Comparison of ENCODE assay signal across 20 cellular contexts in the genomic region with DNA sequence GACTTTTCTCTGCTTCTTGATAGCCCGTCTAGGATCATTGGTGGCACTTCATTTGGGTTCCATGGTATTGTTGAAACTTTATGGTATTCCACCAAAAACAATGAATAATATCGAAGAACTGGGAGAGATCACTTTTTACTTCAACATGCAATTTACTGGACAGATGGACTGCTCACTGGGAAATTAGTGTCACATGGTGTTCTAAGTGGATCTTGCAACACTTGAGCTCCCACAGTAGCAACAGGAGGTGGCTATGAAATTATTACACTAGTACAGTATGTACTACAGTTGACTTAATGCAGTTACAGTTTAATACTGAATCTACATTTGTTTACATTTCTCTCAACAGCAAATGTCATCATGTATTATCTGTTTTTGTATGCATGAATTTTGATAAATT.
DNase-seq lines count a peak whose midpoint lies in the region; ATAC-seq and TF ChIP-seq lines count a peak whose summit lies in the region.
"Had no signal": no experiment of that assay in that cellular context is flagged by ENCODE, and none has a peak within 500 bp of the region (broad histone marks: within the 10 kb centered on the region; RNA-seq: fewer than 3 reads in every experiment).

No MANE protein-coding gene starts in this region.

- H3K27ac ChIP-seq in neural cell (ENCODE audit: low read length) (no peak overlapping the region), heart left ventricle (no peak overlapping the region)
- H3K27ac ChIP-seq: BLaER1, C4-2B had no signal

- no peak for TF ChIP-seq POLR2A in heart left ventricle (IDR thresholded peaks at IDR 0.05)

- H3K9me2 ChIP-seq in neural cell (ENCODE audit: insufficient read depth, low read length): no peaks in the 10 kb centered on the region

- no peak for TF ChIP-seq RAD21 in neural cell (conservative IDR thresholded peaks at IDR 0.05)

- no peaks in the 10 kb centered on the region for H3K36me3 Mint-ChIP-seq in activated naive CD4-positive, alpha-beta T cell treated with anti-CD3 and anti-CD28 coated beads, Interleukin-2, amount 50 U/mL, for 72 hours
- H3K36me3 Mint-ChIP-seq: CD4-positive, CD25-positive, alpha-beta regulatory T cell; CD8-positive, alpha-beta T cell had no signal

- no peaks in the 10 kb centered on the region for H3K4me1 ChIP-seq in heart left ventricle
- H3K4me1 ChIP-seq: BLaER1 had no signal

- WGBS in heart left ventricle, 4 donors: 66 to 90% (median 89%) methylated on average over 2 of the region's 2 CpGs

- no peak overlapping the region for H3K9ac ChIP-seq in neural cell (ENCODE audit: low read length)
- H3K9ac ChIP-seq: BLaER1 had no signal

- no peak for ATAC-seq in heart left ventricle
- no peak for ATAC-seq in GM21723 (IDR thresholded peaks at IDR 0.05; ENCODE audit: unreplicated experiment)
- ATAC-seq in activated naive CD4-positive, alpha-beta T cell treated with anti-CD3 and anti-CD28 coated beads, Interleukin-2, amount 50 U/mL, for 72 hours: no peak
- ATAC-seq: CD8-positive, alpha-beta T cell; GM12878; GM23338; HCT116 had no signal

- H3K4me3 ChIP-seq in neural cell (ENCODE audit: low read length) (no peak overlapping the region), heart left ventricle (no peak overlapping the region)
- H3K4me3 ChIP-seq: BLaER1, GM12878, GM23338 had no signal

- H4K20me1 ChIP-seq in neural cell (ENCODE audit: insufficient read depth): no peaks in the 10 kb centered on the region
- H4K20me1 ChIP-seq: BLaER1 had no signal

- DNase-seq in NCI-H524 (lab: John Stamatoyannopoulos, UW) (peak; percentile 10 to 56), NCI-H524 treated with DMSO at 0.1 percent for 48 hours (lab: John Stamatoyannopoulos, UW) (no peak), NCI-H446 treated with DMSO at 0.1 percent for 48 hours (lab: John Stamatoyannopoulos, UW) (peak; percentile 6), OCI-M1 (lab: John Stamatoyannopoulos, UW) (peak; percentile 21), heart left ventricle (no peak)
- DNase-seq in activated naive CD4-positive, alpha-beta T cell treated with anti-CD3 and anti-CD28 coated beads, Interleukin-2, amount 50 U/mL, for 72 hours (ENCODE audit: low spot score in 2 of 2): no peak
- DNase-seq: CD4-positive, CD25-positive, alpha-beta regulatory T cell; CD8-positive, alpha-beta T cell; DMS153; DND-41; GDM1; H9 had no signal

- no peak overlapping the region for H3K4me2 ChIP-seq in neural cell (ENCODE audit: low read length)
- H3K4me2 ChIP-seq: BLaER1, GM23338 had no signal

- H3K27ac Mint-ChIP-seq in activated naive CD4-positive, alpha-beta T cell treated with anti-CD3 and anti-CD28 coated beads, Interleukin-2, amount 50 U/mL, for 72 hours: no peak overlapping the region
- H3K27ac Mint-ChIP-seq: B cell; CD4-positive, CD25-positive, alpha-beta regulatory T cell; CD8-positive, alpha-beta T cell; GM23338; H9 had no signal

- no peak overlapping the region for H2AFZ ChIP-seq in neural cell (ENCODE audit: low read depth, low read length)
- H2AFZ ChIP-seq: GM23338 had no signal

- H3F3A ChIP-seq in neural cell (ENCODE audit: insufficient read depth, low read length, poor library complexity, severe bottlenecking): no peaks in the 10 kb centered on the region

- intact Hi-C loops in heart left ventricle (cut with DNase I): no loop called here

- H3K27me3 ChIP-seq in neural cell (ENCODE audit: insufficient read depth, low read depth, low read length) (no peaks in the 10 kb centered on the region), heart left ventricle (no peaks in the 10 kb centered on the region)
- H3K27me3 ChIP-seq: BLaER1 had no signal

- H3K36me3 ChIP-seq in neural cell (ENCODE audit: insufficient read depth, low read length) (no peaks in the 10 kb centered on the region), heart left ventricle (no peaks in the 10 kb centered on the region)
- H3K36me3 ChIP-seq: BLaER1 had no signal

- TF ChIP-seq CTCF in neural cell (IDR thresholded peaks at IDR 0.05; ENCODE audit: poor library complexity, severe bottlenecking) (no peak), heart left ventricle (IDR thresholded peaks at IDR 0.05) (no peak)

- H3K9me3 ChIP-seq in neural cell (ENCODE audit: low read length) (no peaks in the 10 kb centered on the region), heart left ventricle (no peaks in the 10 kb centered on the region)
- H3K9me3 ChIP-seq: BLaER1 had no signal

- no peak for TF ChIP-seq EP300 in neural cell (conservative IDR thresholded peaks at IDR 0.05; ENCODE audit: poor library complexity, severe bottlenecking)

- H3K9me3 Mint-ChIP-seq in activated naive CD4-positive, alpha-beta T cell treated with anti-CD3 and anti-CD28 coated beads, Interleukin-2, amount 50 U/mL, for 72 hours: peaks cover 3 to 4% of the 10 kb centered on the region in 2 donors
- H3K9me3 Mint-ChIP-seq: GM23338, H9 had no signal

- no peaks in the 10 kb centered on the region for H3K79me2 ChIP-seq in neural cell (replicated peaks; ENCODE audit: insufficient read depth, low read length)

TF ChIP-seq in neural cell, 6 proteins besides CTCF, POLR2A, EP300 and RAD21:
- TF ChIP-seq POLR2AphosphoS5 (IDR thresholded peaks at IDR 0.05) (peak; percentile 23), MXI1 (conservative IDR thresholded peaks at IDR 0.05; ENCODE audit: poor library complexity, severe bottlenecking) (no peak)

Comparison
In these comparisons a context has a peak if more than half of its experiments do, and no peak if none do; other contexts are left out.
1. DNase-seq: peak in NCI-H524 (2 of 2), NCI-H446 treated with DMSO at 0.1 percent for 48 hours (single experiment) and OCI-M1 (single experiment); none in NCI-H524 treated with DMSO at 0.1 percent for 48 hours (single experiment), heart left ventricle (0 of 5) and activated naive CD4-positive, alpha-beta T cell treated with anti-CD3 and anti-CD28 coated beads, Interleukin-2, amount 50 U/mL, for 72 hours (0 of 2).